8 cellular contexts compared by ENCODE assay signal in genomic region chr5:139633295-139634027, GRCh38. TPM values are rescaled to one million over a fixed set of nuclear protein-coding genes. Genes with fewer than 3 reads are reported as not detected.
DNase-seq lines count a peak whose midpoint lies in the region; ATAC-seq, FAIRE-seq and TF ChIP-seq lines count a peak whose summit lies in the region.

No MANE protein-coding gene starts in this region.

- no peaks in the 10 kb centered on the region for H4K20me1 ChIP-seq in neural cell (ENCODE audit: insufficient read depth)

- H3K27me3 ChIP-seq in neural cell (ENCODE audit: insufficient read depth, low read depth, low read length) = no peaks in the 10 kb centered on the region
- no peaks in the 10 kb centered on the region for H3K27me3 ChIP-seq in upper lobe of right lung

- H3F3A ChIP-seq in neural cell (ENCODE audit: insufficient read depth, low read length, poor library complexity, severe bottlenecking) = no peaks in the 10 kb centered on the region

- H2AFZ ChIP-seq in neural cell (ENCODE audit: low read depth, low read length) = no peak overlapping the region

- peaks cover 26% of the 10 kb centered on the region for H3K4me1 ChIP-seq in upper lobe of right lung

- no peak overlapping the region for H3K9ac ChIP-seq in neural cell (ENCODE audit: low read length)

- no peaks in the 10 kb centered on the region for H3K27me3 Mint-ChIP-seq in activated T-helper 1 cell treated with anti-CD3 and anti-CD28 coated beads, Interleukin-12 subunit alpha, Interleukin-12 subunit beta, Interleukin-2, Interleukin-4 antibody, amounts not matched to agents 30 ng/mL and 10 ng/mL and 1 ng/mL, durations not matched to agents 14 hours and 24 hours and 36 hours (ENCODE audit: insufficient read depth)

- ATAC-seq in upper lobe of right lung = peak; percentile 71

- intact Hi-C loops in activated T-helper 1 cell treated with anti-CD3 and anti-CD28 coated beads, Interleukin-12 subunit alpha, Interleukin-12 subunit beta, Interleukin-2, Interleukin-4 antibody, amounts not matched to agents 30 ng/mL and 10 ng/mL and 1 ng/mL, durations not matched to agents 14 hours and 24 hours and 36 hours (cut with micrococcal nuclease) = loop anchor here (1.0 to 5.0 kb wide), 6 partner anchors 35 to 214 kb away; no protein-coding TSS in a partner anchor
- intact Hi-C loops in upper lobe of right lung (cut with DNase I) = loop anchor here (2.0 to 10.0 kb wide), 3 partner anchors 33 to 134 kb away; no protein-coding TSS in a partner anchor

- no peaks in the 10 kb centered on the region for H3K9me3 Mint-ChIP-seq in activated T-helper 1 cell treated with anti-CD3 and anti-CD28 coated beads, Interleukin-12 subunit alpha, Interleukin-12 subunit beta, Interleukin-2, Interleukin-4 antibody, amounts not matched to agents 30 ng/mL and 10 ng/mL and 1 ng/mL, durations not matched to agents 14 hours and 24 hours and 36 hours

- peak overlapping the region; percentile 11 for H3K27ac Mint-ChIP-seq in activated T-helper 1 cell treated with anti-CD3 and anti-CD28 coated beads, Interleukin-12 subunit alpha, Interleukin-12 subunit beta, Interleukin-2, Interleukin-4 antibody, amounts not matched to agents 30 ng/mL and 10 ng/mL and 1 ng/mL, durations not matched to agents 14 hours and 24 hours and 36 hours

- H3K79me2 ChIP-seq in neural cell (replicated peaks; ENCODE audit: insufficient read depth, low read length) = no peaks in the 10 kb centered on the region

- H3K9me3 ChIP-seq in neural cell (ENCODE audit: low read length) (no peaks in the 10 kb centered on the region), upper lobe of right lung (no peaks in the 10 kb centered on the region)

- no peak overlapping the region for H3K27ac ChIP-seq in neural cell (ENCODE audit: low read length)
- no peak overlapping the region for H3K27ac ChIP-seq in upper lobe of right lung

- peaks cover 35% of the 10 kb centered on the region for H3K4me1 Mint-ChIP-seq in activated T-helper 1 cell treated with anti-CD3 and anti-CD28 coated beads, Interleukin-12 subunit alpha, Interleukin-12 subunit beta, Interleukin-2, Interleukin-4 antibody, amounts not matched to agents 30 ng/mL and 10 ng/mL and 1 ng/mL, durations not matched to agents 14 hours and 24 hours and 36 hours (ENCODE audit: low read depth)

- H3K4me2 ChIP-seq in neural cell (ENCODE audit: low read length) = no peak overlapping the region

- peak; percentile 29 for TF ChIP-seq EP300 in neural cell (conservative IDR thresholded peaks at IDR 0.05; ENCODE audit: poor library complexity, severe bottlenecking)

- TF ChIP-seq CTCF in fibroblast of the aortic adventitia (IDR thresholded peaks at IDR 0.05; ENCODE audit: insufficient read depth, low read length) (peak; percentile 99), neural cell (IDR thresholded peaks at IDR 0.05; ENCODE audit: poor library complexity, severe bottlenecking) (peak; percentile 99), upper lobe of right lung (IDR thresholded peaks at IDR 0.05) (peak; percentile 97)

- no peak overlapping the region for H3K4me3 Mint-ChIP-seq in activated T-helper 1 cell treated with anti-CD3 and anti-CD28 coated beads, Interleukin-12 subunit alpha, Interleukin-12 subunit beta, Interleukin-2, Interleukin-4 antibody, amounts not matched to agents 30 ng/mL and 10 ng/mL and 1 ng/mL, durations not matched to agents 14 hours and 24 hours and 36 hours

- no peak overlapping the region for H3K4me3 ChIP-seq in fibroblast of the aortic adventitia (ENCODE audit: low read depth, low read length)
- H3K4me3 ChIP-seq in neural cell (ENCODE audit: low read length) = no peak overlapping the region
- H3K4me3 ChIP-seq in upper lobe of right lung = no peak overlapping the region

- H3K36me3 Mint-ChIP-seq in activated T-helper 1 cell treated with anti-CD3 and anti-CD28 coated beads, Interleukin-12 subunit alpha, Interleukin-12 subunit beta, Interleukin-2, Interleukin-4 antibody, amounts not matched to agents 30 ng/mL and 10 ng/mL and 1 ng/mL, durations not matched to agents 14 hours and 24 hours and 36 hours (ENCODE audit: low read depth) = peaks cover 10% of the 10 kb centered on the region

- DNase-seq in NCI-H2171 treated with DMSO at 0.1 percent for 48 hours (lab: John Stamatoyannopoulos, UW) = peak; percentile 79
- no peak for DNase-seq in NCI-H2171 (lab: John Stamatoyannopoulos, UW)
- DNase-seq in LHCN-M2 (ENCODE audit: low read depth) = peak; percentile 73
- DNase-seq in RCC 7860 (ENCODE audit: low spot score) = peak; percentile 75
- DNase-seq in activated T-helper 1 cell treated with anti-CD3 and anti-CD28 coated beads, Interleukin-12 subunit alpha, Interleukin-12 subunit beta, Interleukin-2, Interleukin-4 antibody, amounts not matched to agents 30 ng/mL and 10 ng/mL and 1 ng/mL, durations not matched to agents 14 hours and 24 hours and 36 hours (ENCODE audit: low spot score) = peak; percentile 48
- peak; percentile 78 for DNase-seq in fibroblast of the aortic adventitia (ENCODE audit: low read depth)
- peak; percentile 76 for DNase-seq in upper lobe of right lung

- peak; percentile 25 for FAIRE-seq in RCC 7860 (lab: Jason Lieb, UNC)

- no peaks in the 10 kb centered on the region for H3K36me3 ChIP-seq in neural cell (ENCODE audit: insufficient read depth, low read length)
- peaks cover 26% of the 10 kb centered on the region for H3K36me3 ChIP-seq in upper lobe of right lung

- H3K9me2 ChIP-seq in neural cell (ENCODE audit: insufficient read depth, low read length) = no peaks in the 10 kb centered on the region

- peak; percentile 98 for TF ChIP-seq RAD21 in neural cell (conservative IDR thresholded peaks at IDR 0.05)

TF ChIP-seq in neural cell, 6 proteins besides CTCF, POLR2A, EP300 and RAD21:
- peak; percentile 32 for TF ChIP-seq MXI1 (conservative IDR thresholded peaks at IDR 0.05; ENCODE audit: poor library complexity, severe bottlenecking)
- no peak for TF ChIP-seq REST (IDR thresholded peaks at IDR 0.05; ENCODE audit: borderline replicate concordance)
- no peak for TF ChIP-seq POLR2AphosphoS5 (IDR thresholded peaks at IDR 0.05)
- no peak for TF ChIP-seq EZH2 (IDR thresholded peaks at IDR 0.05; ENCODE audit: borderline replicate concordance, insufficient read depth, low read length, poor library complexity, severe bottlenecking)
- peak; percentile 98 for TF ChIP-seq SMC3 (conservative IDR thresholded peaks at IDR 0.05; ENCODE audit: poor library complexity)
- no peak for TF ChIP-seq TAF1 (IDR thresholded peaks at IDR 0.05; ENCODE audit: low read depth)

RNA-seq across cellular contexts. Expression of gene CXXC5, which starts 14.7 kb away (rescaled TPM):
- 240 and 264 TPM in 2 replicates for total RNA-seq in LHCN-M2 (2014; rRNA removed)
- 111 TPM for polyA plus RNA-seq in LHCN-M2 (2012)
- total RNA-seq in activated T-helper 1 cell treated with anti-CD3 and anti-CD28 coated beads, Interleukin-12 subunit alpha, Interleukin-12 subunit beta, Interleukin-2, Interleukin-4 antibody, amounts not matched to agents 30 ng/mL and 10 ng/mL and 1 ng/mL, durations not matched to agents 14 hours and 24 hours and 36 hours = 0.88 and 1.7 TPM in 2 replicates
- total RNA-seq in fibroblast of the aortic adventitia (ENCODE audit: low replicate concordance) = 26.1 and 75.9 TPM in 2 replicates
- polyA plus RNA-seq in neural cell = 24.4 and 38.0 TPM in 2 replicates
- 37.0 and 40.1 TPM in 2 replicates for polyA minus RNA-seq in neural cell
- 30.6 TPM for total RNA-seq in upper lobe of right lung
